In the genomic region with DNA sequence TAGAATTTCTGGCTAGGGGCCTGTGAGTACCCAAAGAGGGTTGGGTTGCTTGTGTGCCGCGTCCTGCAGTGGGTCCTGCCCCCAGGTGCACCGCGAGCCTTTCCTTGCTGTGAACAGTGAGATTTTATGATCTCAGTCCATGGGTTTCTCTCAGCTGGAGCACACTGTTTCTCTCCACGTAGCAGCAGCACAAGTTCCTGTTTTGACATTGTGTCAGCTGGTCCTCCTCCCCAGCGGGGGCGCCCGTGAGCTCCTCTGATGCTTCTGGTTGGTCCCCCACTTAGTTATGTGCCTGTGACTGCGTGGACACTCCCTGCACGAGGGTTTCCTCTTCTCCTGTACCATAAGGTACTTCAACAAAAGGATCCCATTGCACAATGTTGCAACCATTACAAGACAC, we compare ENCODE assay signal across 15 cellular contexts.
"Had no signal": no experiment of that assay in that cellular context is flagged by ENCODE, and none has a peak within 500 bp of the region (broad histone marks: within the 10 kb centered on the region; RNA-seq: fewer than 3 reads in every experiment).

No MANE protein-coding gene starts in this region.

- H3K27me3 Mint-ChIP-seq: activated CD4-positive, alpha-beta T cell treated with anti-CD3 and anti-CD28 coated beads, Interleukin-2, amount 10 ng/mL, durations not matched to agents 7 days and 5 days; activated CD8-positive, alpha-beta memory T cell treated with anti-CD3 and anti-CD28 coated beads, Interleukin-2, amount 10 ng/mL, durations not matched to agents 7 days and 5 days; activated naive CD8-positive, alpha-beta T cell treated with anti-CD3 and anti-CD28 coated beads, Interleukin-2, amount 10 ng/mL, durations not matched to agents 7 days and 5 days had no signal

- H3K4me3 Mint-ChIP-seq: activated CD4-positive, alpha-beta T cell treated with anti-CD3 and anti-CD28 coated beads, Interleukin-2, amount 10 ng/mL, durations not matched to agents 7 days and 5 days; activated CD8-positive, alpha-beta memory T cell treated with anti-CD3 and anti-CD28 coated beads, Interleukin-2, amount 10 ng/mL, durations not matched to agents 7 days and 5 days; activated naive CD8-positive, alpha-beta T cell treated with anti-CD3 and anti-CD28 coated beads, Interleukin-2, amount 10 ng/mL, durations not matched to agents 7 days and 5 days; activated T-cell treated with anti-CD3 and anti-CD28 coated beads, Interleukin-2, amount 50 U/mL, for 4 hours had no signal

- H3K9me3 Mint-ChIP-seq: activated CD4-positive, alpha-beta T cell treated with anti-CD3 and anti-CD28 coated beads, Interleukin-2, amount 10 ng/mL, durations not matched to agents 7 days and 5 days; activated naive CD8-positive, alpha-beta T cell treated with anti-CD3 and anti-CD28 coated beads, Interleukin-2, amount 10 ng/mL, durations not matched to agents 7 days and 5 days; activated T-cell treated with anti-CD3 and anti-CD28 coated beads, Interleukin-2, amount 50 U/mL, for 4 hours had no signal

- H3K36me3 ChIP-seq: sigmoid colon had no signal

- H3K4me3 ChIP-seq: dorsolateral prefrontal cortex, esophagus muscularis mucosa, sigmoid colon had no signal

- H3K27ac Mint-ChIP-seq: activated CD4-positive, alpha-beta T cell treated with anti-CD3 and anti-CD28 coated beads, Interleukin-2, amount 10 ng/mL, durations not matched to agents 7 days and 5 days; activated CD8-positive, alpha-beta memory T cell treated with anti-CD3 and anti-CD28 coated beads, Interleukin-2, amount 10 ng/mL, durations not matched to agents 7 days and 5 days; activated naive CD8-positive, alpha-beta T cell treated with anti-CD3 and anti-CD28 coated beads, Interleukin-2, amount 10 ng/mL, durations not matched to agents 7 days and 5 days had no signal

- H3K27ac ChIP-seq: dorsolateral prefrontal cortex, esophagus muscularis mucosa, sigmoid colon had no signal

- H3K9me3 ChIP-seq: esophagus muscularis mucosa, sigmoid colon had no signal

- DNase-seq: activated CD4-positive, alpha-beta T cell treated with anti-CD3 and anti-CD28 coated beads, Interleukin-2, amount 10 ng/mL, durations not matched to agents 7 days and 5 days; activated CD8-positive, alpha-beta memory T cell treated with anti-CD3 and anti-CD28 coated beads, Interleukin-2, amount 10 ng/mL, durations not matched to agents 7 days and 5 days; activated gamma-delta T cell treated with Interleukin-2 at 50 U/mL for 16 hours; activated naive CD8-positive, alpha-beta T cell treated with anti-CD3 and anti-CD28 coated beads, Interleukin-2, amount 10 ng/mL, durations not matched to agents 7 days and 5 days; activated T-cell treated with anti-CD3 and anti-CD28 coated beads, Interleukin-2, amount 50 U/mL, for 4 hours; aorta; dorsolateral prefrontal cortex; hypothalamus; sigmoid colon; stimulated activated CD4-positive, alpha-beta T cell treated with anti-CD3 and anti-CD28 coated beads, Interleukin-2, amount 100 ng/mL, for 24 hours; stimulated activated naive CD4-positive, alpha-beta T cell; substantia nigra; T-helper 9 cell; trophoblast cell had no signal

- H3K27me3 ChIP-seq: dorsolateral prefrontal cortex, esophagus muscularis mucosa, sigmoid colon had no signal
